Comparison of ENCODE assay signal across 12 cellular contexts in the genomic region with DNA sequence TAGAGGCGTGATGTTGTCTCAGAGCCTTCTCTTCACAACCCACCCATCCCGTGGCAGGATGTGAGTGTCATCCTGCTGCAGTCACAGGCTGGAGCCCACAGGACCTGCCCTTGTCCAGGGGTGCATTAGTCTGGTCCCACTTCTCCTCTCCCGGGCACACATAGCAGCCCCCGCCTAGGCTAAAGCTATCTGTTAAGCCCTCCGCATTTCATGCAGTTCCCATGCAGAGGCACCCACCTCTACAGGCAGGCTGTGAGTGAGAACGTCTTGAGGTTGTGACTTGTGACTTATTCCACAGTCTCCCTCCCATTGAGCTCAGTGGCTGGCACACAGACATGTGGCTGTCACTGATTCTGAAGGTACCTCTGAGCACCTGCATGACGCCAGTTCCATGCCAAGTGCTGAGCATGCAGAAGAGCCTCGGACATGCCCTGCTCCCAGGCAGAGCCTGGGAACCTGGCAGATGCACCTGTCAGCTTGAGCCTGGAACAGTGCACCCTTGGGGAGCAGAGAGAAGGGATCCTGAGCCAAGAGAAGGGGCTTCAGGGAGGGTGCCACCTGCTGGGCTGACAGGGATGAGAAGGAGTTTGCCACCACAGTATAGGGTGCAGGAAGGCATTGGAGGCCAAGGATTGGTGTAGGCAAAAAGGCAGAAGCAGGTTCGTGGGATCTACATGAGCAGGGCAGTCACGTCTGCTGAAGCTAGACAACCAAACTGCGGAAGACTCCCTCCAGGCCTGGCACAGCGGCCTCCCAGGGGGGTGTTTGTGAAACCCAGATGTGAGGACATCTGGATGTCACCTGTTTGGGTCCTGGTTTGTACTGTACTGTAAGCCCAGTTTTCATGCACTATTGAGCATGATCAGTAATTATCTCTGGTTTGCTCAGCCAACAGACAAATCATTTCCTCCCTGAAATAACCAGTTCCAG.
DNase-seq lines count a peak whose midpoint lies in the region; ATAC-seq and TF ChIP-seq lines count a peak whose summit lies in the region.
"Had no signal": no experiment of that assay in that cellular context is flagged by ENCODE, and none has a peak within 500 bp of the region (broad histone marks: within the 10 kb centered on the region; RNA-seq: fewer than 3 reads in every experiment).

No MANE protein-coding gene starts in this region.

- H3K27ac Mint-ChIP-seq in Caco-2 (ENCODE audit: unreplicated experiment), result no peak overlapping the region
- H3K27ac Mint-ChIP-seq in T-helper 2 cell treated with Interferon-gamma antibody and Interleukin-4, amounts not matched to agents 5 μg/mL and 100 μg/mL, for 36 hours, result no peak overlapping the region
- H3K27ac Mint-ChIP-seq in CD14-positive monocyte, result peak overlapping the region in 1 of 7 donors; percentile 69
- H3K27ac Mint-ChIP-seq: activated naive CD4-positive, alpha-beta T cell treated with anti-CD3 and anti-CD28 coated beads for 36 hours had no signal

- H3K9me2 ChIP-seq in SU-DHL-6 (replicated peaks; ENCODE audit: insufficient read depth, low read length), result no peaks in the 10 kb centered on the region

- H3K4me3 Mint-ChIP-seq in Caco-2 (ENCODE audit: unreplicated experiment) (no peak overlapping the region), CD14-positive monocyte (no peak overlapping the region)
- no peak overlapping the region for H3K4me3 Mint-ChIP-seq in T-helper 2 cell treated with Interferon-gamma antibody and Interleukin-4, amounts not matched to agents 5 μg/mL and 100 μg/mL, for 36 hours
- H3K4me3 Mint-ChIP-seq: activated naive CD4-positive, alpha-beta T cell treated with anti-CD3 and anti-CD28 coated beads for 36 hours had no signal

- no peak overlapping the region for H2AFZ ChIP-seq in SU-DHL-6 (ENCODE audit: low read depth, low read length, severe bottlenecking)

- DNase-seq in Caco-2 (peak in 1 of 2 experiments; percentile 61), HuH-7 (ENCODE audit: low spot score) (peak; percentile 65), left colon (peak in 1 of 2 donors; percentile 32), CD14-positive monocyte (ENCODE audit: low spot score) (no peak)
- no peak for DNase-seq in T-helper 2 cell treated with Interferon-gamma antibody and Interleukin-4, amounts not matched to agents 5 μg/mL and 100 μg/mL, for 36 hours (ENCODE audit: low spot score)
- DNase-seq: activated naive CD4-positive, alpha-beta T cell treated with anti-CD3 and anti-CD28 coated beads for 36 hours; hypothalamus had no signal

- H3K4me1 Mint-ChIP-seq in Caco-2 (ENCODE audit: low read depth, unreplicated experiment) (peaks cover 6% of the 10 kb centered on the region), CD14-positive monocyte (no peaks in the 10 kb centered on the region)
- no peaks in the 10 kb centered on the region for H3K4me1 Mint-ChIP-seq in T-helper 2 cell treated with Interferon-gamma antibody and Interleukin-4, amounts not matched to agents 5 μg/mL and 100 μg/mL, for 36 hours (ENCODE audit: low read depth)

- no peaks in the 10 kb centered on the region for H3K4me1 ChIP-seq in Caco-2

- H3K27me3 Mint-ChIP-seq in Caco-2 (ENCODE audit: insufficient read depth, unreplicated experiment) (no peaks in the 10 kb centered on the region), CD14-positive monocyte (ENCODE audit: low read depth in 3 of 3) (peaks cover 0 to 4% (median 0%) of the 10 kb centered on the region in 3 donors)
- no peaks in the 10 kb centered on the region for H3K27me3 Mint-ChIP-seq in T-helper 2 cell treated with Interferon-gamma antibody and Interleukin-4, amounts not matched to agents 5 μg/mL and 100 μg/mL, for 36 hours (ENCODE audit: low read depth)

- TF ChIP-seq CTCF in Caco-2 (IDR thresholded peaks at IDR 0.05; ENCODE audit: insufficient read depth in 1 of 2, low read depth in 1 of 2, low read length in 1 of 2, severe bottlenecking in 1 of 2, unreplicated experiment in 1 of 2) (peak; percentile 51 to 68), SU-DHL-6 (IDR thresholded peaks at IDR 0.05; ENCODE audit: insufficient read depth, low read length, poor library complexity, severe bottlenecking) (peak; percentile 40), CD14-positive monocyte (IDR thresholded peaks at IDR 0.05) (no peak)

- no TSS peak for BruUV-seq in Caco-2 (replicated peaks; lab: Mats Ljungman, UMichigan)

- intact Hi-C loops in Caco-2 (cut with micrococcal nuclease; ENCODE audit: unreplicated experiment) (loop anchor here (1.0 kb wide), 3 partner anchors 11 to 254 kb away; no protein-coding TSS in a partner anchor), left colon (cut with DNase I, micrococcal nuclease) (no loop called here), CD14-positive monocyte (cut with micrococcal nuclease) (no loop called here)

- H3K79me2 ChIP-seq in SU-DHL-6 (ENCODE audit: insufficient read depth, low read length), result no peaks in the 10 kb centered on the region

- no peak overlapping the region for H3K4me3 ChIP-seq in Caco-2 (ENCODE audit: low read depth, low read length)
- no peak overlapping the region for H3K4me3 ChIP-seq in SU-DHL-6 (ENCODE audit: insufficient read depth, low read length, poor library complexity, severe bottlenecking)
- H3K4me3 ChIP-seq: thoracic aorta had no signal

- no peak overlapping the region for H3K9ac ChIP-seq in SU-DHL-6 (ENCODE audit: low read length)

- no peaks in the 10 kb centered on the region for H3K9me3 ChIP-seq in Caco-2
- no peaks in the 10 kb centered on the region for H3K9me3 ChIP-seq in SU-DHL-6 (ENCODE audit: insufficient read depth, low read length)
- H3K9me3 ChIP-seq: thoracic aorta had no signal

- POLR2A ChIA-PET in Caco-2 (lab: Charles Lee), result no interaction called here

- H3K36me3 Mint-ChIP-seq in Caco-2 (ENCODE audit: insufficient read depth, unreplicated experiment) (no peaks in the 10 kb centered on the region), CD14-positive monocyte (no peaks in the 10 kb centered on the region)
- H3K36me3 Mint-ChIP-seq in T-helper 2 cell treated with Interferon-gamma antibody and Interleukin-4, amounts not matched to agents 5 μg/mL and 100 μg/mL, for 36 hours (ENCODE audit: low read depth), result no peaks in the 10 kb centered on the region

- no peak overlapping the region for H3K4me2 ChIP-seq in SU-DHL-6 (ENCODE audit: low read depth, low read length, poor library complexity, severe bottlenecking)

- H3K9me3 Mint-ChIP-seq in Caco-2 (ENCODE audit: unreplicated experiment), result no peaks in the 10 kb centered on the region
- H3K9me3 Mint-ChIP-seq in T-helper 2 cell treated with Interferon-gamma antibody and Interleukin-4, amounts not matched to agents 5 μg/mL and 100 μg/mL, for 36 hours, result no peaks in the 10 kb centered on the region
- H3K9me3 Mint-ChIP-seq in CD14-positive monocyte, result peaks cover 0 to 2% (median 0%) of the 10 kb centered on the region in 7 donors
- H3K9me3 Mint-ChIP-seq: activated naive CD4-positive, alpha-beta T cell treated with anti-CD3 and anti-CD28 coated beads for 36 hours had no signal

- H3K36me3 ChIP-seq in Caco-2 (ENCODE audit: control insufficient read depth, insufficient read depth, low read length) (no peaks in the 10 kb centered on the region), SU-DHL-6 (ENCODE audit: low read length) (no peaks in the 10 kb centered on the region)
- H3K36me3 ChIP-seq: thoracic aorta had no signal

- CTCF ChIA-PET in Caco-2 (lab: Charles Lee), result interaction anchor here (0.6 to 1.8 kb wide), 11 partner anchors 8 to 635 kb away, joined by 3 to 9 read pairs (median 4); no protein-coding TSS in a partner anchor

- H4K20me1 ChIP-seq in SU-DHL-6 (ENCODE audit: low read depth, low read length), result no peaks in the 10 kb centered on the region

- ATAC-seq in left colon (peak; percentile 62), HG02678 (IDR thresholded peaks at IDR 0.05; ENCODE audit: unreplicated experiment) (no peak), HG03571 (IDR thresholded peaks at IDR 0.05; ENCODE audit: unreplicated experiment) (no peak)

- H3K27me3 ChIP-seq in Caco-2 (replicated peaks; ENCODE audit: control insufficient read depth, insufficient read depth, low read length) (no peaks in the 10 kb centered on the region), SU-DHL-6 (ENCODE audit: low read length) (no peaks in the 10 kb centered on the region)

- H3K27ac ChIP-seq in SU-DHL-6 (ENCODE audit: low read depth, low read length), result no peak overlapping the region
- H3K27ac ChIP-seq: RWPE1, thoracic aorta had no signal

- no peaks in the 10 kb centered on the region for H3F3A ChIP-seq in SU-DHL-6 (ENCODE audit: insufficient read depth)
